ENCODE assay signal across 14 cellular contexts in genomic region chr13:33322474-33322827, GRCh38. TPM values are rescaled to one million over a fixed set of nuclear protein-coding genes. Genes with fewer than 3 reads are reported as not detected.
DNase-seq lines count a peak whose midpoint lies in the region; ATAC-seq, FAIRE-seq and TF ChIP-seq lines count a peak whose summit lies in the region.
"Had no signal": no experiment of that assay in that cellular context is flagged by ENCODE, and none has a peak within 500 bp of the region (broad histone marks: within the 10 kb centered on the region; RNA-seq: fewer than 3 reads in every experiment).

No MANE protein-coding gene starts in this region.

- WGBS in right lobe of liver (ENCODE audit: insufficient coverage, low coverage, low lambda C conversion rate, missing lambda C conversion rate), result 87% methylated on average over 5 of the region's 5 CpGs

- H3K9ac ChIP-seq in astrocyte (ENCODE audit: low read length), result no peak overlapping the region

- no peaks in the 10 kb centered on the region for H3K36me3 Mint-ChIP-seq in astrocyte (ENCODE audit: low read depth, unreplicated experiment)

- TF ChIP-seq POLR2A in right lobe of liver (IDR thresholded peaks at IDR 0.05), result no peak

- no peaks in the 10 kb centered on the region for H4K20me1 ChIP-seq in astrocyte (ENCODE audit: insufficient read depth, low read length)

- H3K4me2 ChIP-seq in astrocyte (ENCODE audit: low read length), result peak overlapping the region; percentile 5
- H3K4me2 ChIP-seq: A549 had no signal

- no peaks in the 10 kb centered on the region for H3K79me2 ChIP-seq in astrocyte (ENCODE audit: insufficient read depth, low read length)

- CTCF ChIA-PET in AG04450 (lab: Charles Lee), result interaction anchor here (1.2 to 1.5 kb wide), 3 partner anchors 18 to 220 kb away, joined by 3 to 9 read pairs (median 4); partner anchors contain the start of gene STARD13

- H3K27me3 ChIP-seq in AG04450 (ENCODE audit: control insufficient read depth, insufficient read depth, low read length) (no peaks in the 10 kb centered on the region), astrocyte (ENCODE audit: insufficient read depth, low read length) (no peaks in the 10 kb centered on the region), left ventricle myocardium inferior (ENCODE audit: low read depth) (no peaks in the 10 kb centered on the region), right lobe of liver (no peaks in the 10 kb centered on the region)
- H3K27me3 ChIP-seq: left lung had no signal

- H3K9me3 ChIP-seq in AG04450 (ENCODE audit: control insufficient read depth, insufficient read depth, low read length) (no peaks in the 10 kb centered on the region), astrocyte (ENCODE audit: insufficient read depth, low read depth, low read length) (no peaks in the 10 kb centered on the region), left ventricle myocardium inferior (replicated peaks) (no peaks in the 10 kb centered on the region), right lobe of liver (no peaks in the 10 kb centered on the region)
- H3K9me3 ChIP-seq: A549, left lung had no signal

- no peak overlapping the region for H3K4me3 Mint-ChIP-seq in astrocyte (ENCODE audit: unreplicated experiment)
- H3K4me3 Mint-ChIP-seq: activated CD4-positive, alpha-beta T cell treated with anti-CD3 and anti-CD28 coated beads, Interleukin-2, amount 10 ng/mL, durations not matched to agents 7 days and 5 days had no signal

- TF ChIP-seq CTCF in AG04450 (IDR thresholded peaks at IDR 0.05; ENCODE audit: low read depth, low read length), result no peak
- no peak for TF ChIP-seq CTCF in astrocyte (IDR thresholded peaks at IDR 0.05; ENCODE audit: insufficient read depth, low read depth, low read length)
- TF ChIP-seq CTCF in left ventricle myocardium inferior (IDR thresholded peaks at IDR 0.05; ENCODE audit: borderline replicate concordance), result no peak
- TF ChIP-seq CTCF in GM13977 (IDR thresholded peaks at IDR 0.05; ENCODE audit: extremely low read depth, insufficient read depth, missing control alignments), result no peak
- no peak for TF ChIP-seq CTCF in right lobe of liver (IDR thresholded peaks at IDR 0.05)

- no peaks in the 10 kb centered on the region for H3K4me1 Mint-ChIP-seq in astrocyte (ENCODE audit: low read depth, unreplicated experiment)
- H3K4me1 Mint-ChIP-seq: activated CD4-positive, alpha-beta T cell treated with anti-CD3 and anti-CD28 coated beads, Interleukin-2, amount 10 ng/mL, durations not matched to agents 7 days and 5 days had no signal

- POLR2A ChIA-PET in AG04450 (lab: Yijun Ruan, JAX), result interaction anchor here (0.9 to 1.9 kb wide), 4 partner anchors 26 to 108 kb away, joined by 3 to 7 read pairs (median 3); partner anchors contain the start of gene STARD13

- in situ Hi-C loops in GM13977 (cut with MboI; ENCODE audit: low pct_unique_long_range_greater_than_20kb, low sequenced_read_pairs, unreplicated experiment), result no loop called here

- H3K4me3 ChIP-seq in AG04450 (ENCODE audit: low read depth, low read length) (peak overlapping the region; percentile 51), astrocyte (ENCODE audit: insufficient read depth, low read depth, low read length) (no peak overlapping the region), left ventricle myocardium inferior (peak overlapping the region; percentile 15), right lobe of liver (no peak overlapping the region)
- H3K4me3 ChIP-seq: A549, left lung had no signal

- H2AFZ ChIP-seq in astrocyte (ENCODE audit: low read depth, low read length), result no peak overlapping the region

- no peak overlapping the region for H3K27ac Mint-ChIP-seq in astrocyte (ENCODE audit: unreplicated experiment)
- H3K27ac Mint-ChIP-seq: activated CD4-positive, alpha-beta T cell treated with anti-CD3 and anti-CD28 coated beads, Interleukin-2, amount 10 ng/mL, durations not matched to agents 7 days and 5 days had no signal

- intact Hi-C loops in left ventricle myocardium inferior (cut with micrococcal nuclease) (no loop called here), sciatic nerve (cut with DNase I) (no loop called here), right lobe of liver (cut with DNase I) (no loop called here)

- peak; percentile 84 for DNase-seq in AG04450 (ENCODE audit: low read depth, low spot score)
- DNase-seq in astrocyte (ENCODE audit: low read depth), result no peak
- DNase-seq in left ventricle myocardium inferior, result peak; percentile 23
- no peak for DNase-seq in sciatic nerve (ENCODE audit: low spot score)
- no peak for DNase-seq in GM13977 (ENCODE audit: low spot score)
- no peak for DNase-seq in cerebellar nuclear complex (lab: John Stamatoyannopoulos, UW)
- DNase-seq in right lobe of liver, result no peak
- DNase-seq in GM19238 (ENCODE audit: insufficient read length, low spot score), result no peak
- DNase-seq: activated CD4-positive, alpha-beta T cell treated with anti-CD3 and anti-CD28 coated beads, Interleukin-2, amount 10 ng/mL, durations not matched to agents 7 days and 5 days; caudate nucleus; left lung; MV-4-11 had no signal

- no peaks in the 10 kb centered on the region for H3K36me3 ChIP-seq in astrocyte (ENCODE audit: insufficient read depth, low read length)
- no peaks in the 10 kb centered on the region for H3K36me3 ChIP-seq in left ventricle myocardium inferior
- H3K36me3 ChIP-seq in right lobe of liver, result no peaks in the 10 kb centered on the region
- H3K36me3 ChIP-seq: left lung had no signal

- peak; percentile 59 for FAIRE-seq in astrocyte (lab: Jason Lieb, UNC)
- FAIRE-seq: A549, H54 had no signal

- H3K27ac ChIP-seq in AG04450 (ENCODE audit: low read depth, low read length) (peak overlapping the region; percentile 91), astrocyte (ENCODE audit: low read depth, low read length) (no peak overlapping the region), left ventricle myocardium inferior (replicated peaks) (peak overlapping the region; percentile 60), right lobe of liver (peak overlapping the region in 1 of 3 donors; percentile 16)
- H3K27ac ChIP-seq: A549 had no signal

- ATAC-seq in sciatic nerve (peak; percentile 51), right lobe of liver (no peak)
- ATAC-seq: A549, left lung had no signal

- no peaks in the 10 kb centered on the region for H3K9me3 Mint-ChIP-seq in astrocyte (ENCODE audit: unreplicated experiment)
- H3K9me3 Mint-ChIP-seq: activated CD4-positive, alpha-beta T cell treated with anti-CD3 and anti-CD28 coated beads, Interleukin-2, amount 10 ng/mL, durations not matched to agents 7 days and 5 days had no signal

- no peaks in the 10 kb centered on the region for H3K4me1 ChIP-seq in astrocyte (ENCODE audit: insufficient read depth, low read length)
- peaks cover 10% of the 10 kb centered on the region for H3K4me1 ChIP-seq in left ventricle myocardium inferior
- no peaks in the 10 kb centered on the region for H3K4me1 ChIP-seq in right lobe of liver
- H3K4me1 ChIP-seq: A549 had no signal

- no peaks in the 10 kb centered on the region for H3K27me3 Mint-ChIP-seq in astrocyte (ENCODE audit: low read depth, unreplicated experiment)

RNA-seq across cellular contexts. Expression of gene STARD13, which starts 36.9 kb away (rescaled TPM):
- polyA plus RNA-seq in AG04450 (2011; rRNA removed), result 27.7 and 28.4 TPM in 2 replicates
- polyA minus RNA-seq in AG04450 (2011; rRNA and poly(A)+ RNA removed), result 135 and 154 TPM in 2 replicates
- 28.7 and 30.1 TPM in 2 replicates for total RNA-seq in astrocyte
- total RNA-seq in left ventricle myocardium inferior, result 29.9 TPM
- total RNA-seq in sciatic nerve, result 151 TPM
- 10 to 100 TPM in 3 of 6 experiments, 1 to 10 TPM in 3; 7.0 to 16.1 (median 9.8) TPM for total RNA-seq in right lobe of liver

Comparison
In these comparisons a context has a peak if more than half of its experiments do, and no peak if none do; other contexts are left out.
1. DNase-seq: peak in AG04450 (single experiment) and left ventricle myocardium inferior (single experiment); none in astrocyte (single experiment), sciatic nerve (single experiment), GM13977 (single experiment), cerebellar nuclear complex (0 of 2), right lobe of liver (0 of 3) and GM19238 (single experiment).
2. H3K4me3 ChIP-seq: peak in AG04450 (single experiment) and left ventricle myocardium inferior (single experiment); none in astrocyte (single experiment) and right lobe of liver (0 of 3).